In genomic region chr19:4705413-4706131, GRCh38 we compare ENCODE assay signal across 18 cellular contexts. TPM values are rescaled to one million over a fixed set of nuclear protein-coding genes. Genes with fewer than 3 reads are reported as not detected.
DNase-seq lines count a peak whose midpoint lies in the region; ATAC-seq, FAIRE-seq and TF ChIP-seq lines count a peak whose summit lies in the region.
"Had no signal": no experiment of that assay in that cellular context is flagged by ENCODE, and none has a peak within 500 bp of the region (broad histone marks: within the 10 kb centered on the region; RNA-seq: fewer than 3 reads in every experiment).

No MANE protein-coding gene starts in this region.

- no peak for TF ChIP-seq POLR2A in H54 (IDR thresholded peaks at IDR 0.05; ENCODE audit: low read depth, low read length)
- TF ChIP-seq POLR2A in GM18505 (IDR thresholded peaks at IDR 0.05; ENCODE audit: borderline replicate concordance, extremely low read depth, insufficient read depth, insufficient read length) = no peak

- WGBS in heart right ventricle, 2 donors = 82 to 83% methylated on average over 19 of the region's 19 CpGs
- WGBS in right cardiac atrium = 80% methylated on average over 19 of the region's 19 CpGs

- ATAC-seq in heart right ventricle (peak in 3 of 8 donors; percentile 20 to 44 (median 35)), right cardiac atrium (peak in 1 of 2 donors; percentile 12), GM18505 (IDR thresholded peaks at IDR 0.05; ENCODE audit: unreplicated experiment) (no peak)
- ATAC-seq: activated T-helper 17 cell treated with anti-CD3 and anti-CD28 coated beads, Interleukin-2, amount 50 U/mL, for 72 hours; CD8-positive, alpha-beta T cell; stimulated activated naive CD8-positive, alpha-beta T cell treated with anti-CD3 and anti-CD28 coated beads, Interleukin-15, Interleukin-2, amounts not matched to agents 100 U/mL and 50 U/mL, for 24 hours had no signal

- no peaks in the 10 kb centered on the region for H3K9me3 Mint-ChIP-seq in osteocyte (ENCODE audit: unreplicated experiment)
- H3K9me3 Mint-ChIP-seq: activated T-helper 17 cell treated with anti-CD3 and anti-CD28 coated beads, Interleukin-2, amount 50 U/mL, for 72 hours; CD8-positive, alpha-beta T cell had no signal

- TF ChIP-seq CTCF in heart right ventricle (IDR thresholded peaks at IDR 0.05) (no peak), right atrium auricular region (IDR thresholded peaks at IDR 0.05) (no peak), osteocyte (IDR thresholded peaks at IDR 0.05) (no peak)

- H3K27me3 Mint-ChIP-seq in osteocyte (ENCODE audit: unreplicated experiment) = no peaks in the 10 kb centered on the region
- H3K27me3 Mint-ChIP-seq: activated T-helper 17 cell treated with anti-CD3 and anti-CD28 coated beads, Interleukin-2, amount 50 U/mL, for 72 hours had no signal

- no peak overlapping the region for H3K4me3 Mint-ChIP-seq in osteocyte (ENCODE audit: unreplicated experiment)
- H3K4me3 Mint-ChIP-seq: activated T-helper 17 cell treated with anti-CD3 and anti-CD28 coated beads, Interleukin-2, amount 50 U/mL, for 72 hours; CD8-positive, alpha-beta T cell had no signal

- H3K27ac ChIP-seq in heart right ventricle = peak overlapping the region in 7 of 10 donors; percentile 4 to 88 (median 40)
- peak overlapping the region in 1 of 2 donors; percentile 24 for H3K27ac ChIP-seq in right atrium auricular region
- no peak overlapping the region for H3K27ac ChIP-seq in right cardiac atrium (ENCODE audit: low read length)
- H3K27ac ChIP-seq: cardiac muscle cell had no signal

- H3K27ac Mint-ChIP-seq in osteocyte (ENCODE audit: unreplicated experiment) = peak overlapping the region; percentile 25
- H3K27ac Mint-ChIP-seq: activated T-helper 17 cell treated with anti-CD3 and anti-CD28 coated beads, Interleukin-2, amount 50 U/mL, for 72 hours; CD8-positive, alpha-beta T cell had no signal

- DNase-seq in heart right ventricle = peak in 1 of 2 donors; percentile 46
- DNase-seq in right atrium auricular region (ENCODE audit: low spot score) = no peak
- peak; percentile 50 to 80 (median 75) for DNase-seq in right cardiac atrium
- no peak for DNase-seq in osteocyte (ENCODE audit: extremely low spot score, unreplicated experiment)
- DNase-seq in EL = no peak
- DNase-seq in H54 (ENCODE audit: insufficient read length, low spot score) = no peak
- no peak for DNase-seq in SHP77 treated with DMSO at 0.1 percent for 48 hours (lab: John Stamatoyannopoulos, UW)
- DNase-seq: activated CD8-positive, alpha-beta memory T cell treated with anti-CD3 and anti-CD28 coated beads for 24 hours; CD8-positive, alpha-beta T cell; effector CD8-positive, alpha-beta T cell; NCI-H2029 treated with DMSO at 0.1 percent for 48 hours; NCI-H510A; stimulated activated naive CD8-positive, alpha-beta T cell treated with anti-CD3 and anti-CD28 coated beads, Interleukin-15, Interleukin-2, amounts not matched to agents 100 U/mL and 50 U/mL, for 24 hours; T-helper 2 cell had no signal

- H3K36me3 ChIP-seq in heart right ventricle (peaks cover 3 to 85% (median 42%) of the 10 kb centered on the region in 9 donors), right atrium auricular region (peaks cover 51% of the 10 kb centered on the region)

- H3K9me3 ChIP-seq in heart right ventricle (no peaks in the 10 kb centered on the region), right atrium auricular region (no peaks in the 10 kb centered on the region), right cardiac atrium (ENCODE audit: control insufficient read depth, low read length) (no peaks in the 10 kb centered on the region)

- no peak for FAIRE-seq in H54 (lab: Jason Lieb, UNC)
- FAIRE-seq: urothelium cell line had no signal

- H3K4me1 Mint-ChIP-seq in osteocyte (ENCODE audit: unreplicated experiment) = peaks cover 48% of the 10 kb centered on the region
- H3K4me1 Mint-ChIP-seq: activated T-helper 17 cell treated with anti-CD3 and anti-CD28 coated beads, Interleukin-2, amount 50 U/mL, for 72 hours had no signal

- H3K4me1 ChIP-seq in heart right ventricle (peaks cover 10 to 49% (median 37%) of the 10 kb centered on the region in 9 donors), right atrium auricular region (peaks cover 0 to 37% of the 10 kb centered on the region in 2 donors), right cardiac atrium (ENCODE audit: control insufficient read depth, insufficient read depth, low read length) (peaks cover 6% of the 10 kb centered on the region)

- H3K4me3 ChIP-seq in heart right ventricle = no peak overlapping the region
- no peak overlapping the region for H3K4me3 ChIP-seq in right atrium auricular region
- no peak overlapping the region for H3K4me3 ChIP-seq in right cardiac atrium (ENCODE audit: low read length)
- H3K4me3 ChIP-seq: cardiac muscle cell had no signal

- H3K36me3 Mint-ChIP-seq in osteocyte (ENCODE audit: unreplicated experiment) = peaks cover 27% of the 10 kb centered on the region

- H3K27me3 ChIP-seq in heart right ventricle (no peaks in the 10 kb centered on the region), right atrium auricular region (no peaks in the 10 kb centered on the region), right cardiac atrium (ENCODE audit: control insufficient read depth, insufficient read depth) (no peaks in the 10 kb centered on the region)
- H3K27me3 ChIP-seq: cardiac muscle cell had no signal

- intact Hi-C loops in heart right ventricle (cut with DNase I) (no loop called here), right cardiac atrium (cut with DNase I) (no loop called here)

RNA-seq across cellular contexts. Expression of gene DPP9, which starts 18.1 kb away (rescaled TPM):
- total RNA-seq in heart right ventricle (10 to 100 TPM; 34.2 to 52.2 (median 45.0) TPM), right atrium auricular region (10 to 100 TPM; 36.2 to 50.4 TPM), right cardiac atrium (10 to 100 TPM; 35.1 to 43.9 (median 36.9) TPM), osteocyte (45.6 and 54.8 TPM in 2 replicates)
- polyA plus RNA-seq in heart right ventricle (10 to 100 TPM; 34.0 to 42.2 TPM), right cardiac atrium (27.0 TPM)

RNA-seq across cellular contexts. Expression of gene MYDGF, which starts 35.4 kb away (rescaled TPM):
- 10 to 100 TPM; 14.2 to 48.5 (median 21.1) TPM for total RNA-seq in heart right ventricle
- 100 to 1,000 TPM in 1 of 2 donors, 10 to 100 TPM in 1; 28.2 to 211 TPM for polyA plus RNA-seq in heart right ventricle
- total RNA-seq in right atrium auricular region = 10 to 100 TPM; 26.3 to 36.6 TPM
- total RNA-seq in right cardiac atrium = 10 to 100 TPM; 21.7 to 47.0 (median 31.5) TPM
- 48.2 TPM for polyA plus RNA-seq in right cardiac atrium
- 95.4 and 103 TPM in 2 replicates for total RNA-seq in osteocyte

Comparison
In these comparisons a context has a peak if more than half of its experiments do, and no peak if none do; other contexts are left out.
1. DNase-seq: peak in right cardiac atrium (3 of 3); none in right atrium auricular region (single experiment), osteocyte (single experiment), EL (single experiment), H54 (single experiment) and SHP77 treated with DMSO at 0.1 percent for 48 hours (single experiment).